8 cellular contexts compared by ENCODE assay signal in genomic region chr19:20565321-20566018, GRCh38. TPM values are rescaled to one million over a fixed set of nuclear protein-coding genes. Genes with fewer than 3 reads are reported as not detected.
A peak's percentile ranks its signal among the peaks of the same experiment; 100 is the strongest.
DNase-seq lines count a peak whose midpoint lies in the region; ATAC-seq and TF ChIP-seq lines count a peak whose summit lies in the region.

TSS of gene ZNF737 (minus strand) at chr19:20565781. CDS start at chr19:20565640, 141 bp downstream.

- no peak for TF ChIP-seq CTCF in OCI-LY3 (IDR thresholded peaks at IDR 0.05; ENCODE audit: low read depth, low read length)

- no peak within 1 kb of the TSS for H2AFZ ChIP-seq in OCI-LY3 (ENCODE audit: low read depth, low read length)

- H3K9me3 ChIP-seq in OCI-LY3 (ENCODE audit: insufficient read depth, low read length) (peaks cover 33% of the 10 kb centered on the region), esophagus (ENCODE audit: control insufficient read depth in 2 of 2, insufficient read depth in 1 of 2, low read depth in 1 of 2, low read length in 1 of 2) (peaks cover 0 to 6% of the 10 kb centered on the region in 2 donors), muscle layer of colon (ENCODE audit: low read length) (no peaks in the 10 kb centered on the region)

- peak; percentile 93 for DNase-seq in CD1c-positive myeloid dendritic cell (ENCODE audit: extremely low spot score)
- peak; percentile 93 for DNase-seq in activated T-cell treated with anti-CD3 and anti-CD28 coated beads, Interleukin-2, amount 50 U/mL, for 48 hours
- DNase-seq in stimulated activated CD8-positive, alpha-beta memory T cell treated with anti-CD3 and anti-CD28 coated beads, Interleukin-4, amount 100 ng/mL, for 48 hours = peak; percentile 92

- H3K36me3 ChIP-seq in OCI-LY3 (replicated peaks; ENCODE audit: low read depth, low read length) = peaks cover 41% of the 10 kb centered on the region
- H3K36me3 ChIP-seq in esophagus (ENCODE audit: control insufficient read depth in 2 of 2, insufficient read depth in 2 of 2, low read length in 1 of 2) = no peaks in the 10 kb centered on the region
- H3K36me3 ChIP-seq in muscle layer of colon (ENCODE audit: insufficient read depth, low read length) = no peaks in the 10 kb centered on the region

- peak within 1 kb of the TSS; percentile 94 for H3K27ac ChIP-seq in OCI-LY3 (ENCODE audit: low read length)
- peak within 1 kb of the TSS; percentile 81 to 89 for H3K27ac ChIP-seq in esophagus (ENCODE audit: low read depth in 2 of 2, low read length in 1 of 2)
- H3K27ac ChIP-seq in muscle layer of colon (ENCODE audit: low read depth, low read length) = peak within 1 kb of the TSS; percentile 76

- H3K27me3 ChIP-seq in OCI-LY3 (ENCODE audit: low read depth, low read length) (no peaks in the 10 kb centered on the region), esophagus (ENCODE audit: control insufficient read depth in 1 of 2, insufficient read depth in 2 of 2, low read length in 2 of 2) (no peaks in the 10 kb centered on the region), muscle layer of colon (ENCODE audit: control insufficient read depth in 1 of 2, insufficient read depth in 2 of 2, low read length in 2 of 2) (no peaks in the 10 kb centered on the region)

- H3K9ac ChIP-seq in OCI-LY3 (ENCODE audit: low read length) = peak within 1 kb of the TSS; percentile 96
- peak within 1 kb of the TSS; percentile 76 for H3K9ac ChIP-seq in muscle layer of colon (ENCODE audit: low read length)

- whole genome bisulfite sequencing in esophagus, 2 donors = 0 to 1% methylated on average over 27 to 28 of the region's 28 CpGs

- H3K4me3 ChIP-seq in OCI-LY3 (ENCODE audit: low read length) = peak within 1 kb of the TSS; percentile 86
- H3K4me3 ChIP-seq in esophagus (ENCODE audit: low read depth in 1 of 2, low read length in 2 of 2) = peak within 1 kb of the TSS; percentile 70 to 76
- H3K4me3 ChIP-seq in muscle layer of colon (ENCODE audit: low read depth in 1 of 2, low read length in 2 of 2) = peak within 1 kb of the TSS; percentile 78 to 96

- H3K4me1 ChIP-seq in OCI-LY3 (ENCODE audit: low read length) (peaks cover 20% of the 10 kb centered on the region), esophagus (ENCODE audit: control insufficient read depth in 2 of 2, insufficient read depth in 2 of 2, low read length in 1 of 2) (no peaks in the 10 kb centered on the region), muscle layer of colon (ENCODE audit: insufficient read depth, low read length) (peaks cover 4% of the 10 kb centered on the region)

- peak; percentile 65 for ATAC-seq in GM19324 (IDR thresholded peaks at IDR 0.05; ENCODE audit: low FRiP score, unreplicated experiment)
- peak; percentile 87 for ATAC-seq in HG03469 (IDR thresholded peaks at IDR 0.05; ENCODE audit: unreplicated experiment)

- H3K4me2 ChIP-seq in OCI-LY3 (ENCODE audit: low read length) = peak within 1 kb of the TSS; percentile 86

- H3K79me2 ChIP-seq in OCI-LY3 (ENCODE audit: low read length) = peaks cover 47% of the 10 kb centered on the region

- H4K20me1 ChIP-seq in OCI-LY3 (ENCODE audit: insufficient read depth, low read length) = peaks cover 4% of the 10 kb centered on the region

RNA-seq across cellular contexts. Expression of gene ZNF737, which starts in this region (rescaled TPM):
- polyA plus RNA-seq in esophagus = 1 to 10 TPM; 1.0 to 1.3 TPM

Comparison
In these comparisons a context has a peak if more than half of its experiments do, and no peak if none do; other contexts are left out.
1. Peak in every context shown above with its lines: DNase-seq, ATAC-seq, H3K4me3 ChIP-seq and H3K27ac ChIP-seq.